ENCODE assay signal across 1 cellular context in the genomic region with DNA sequence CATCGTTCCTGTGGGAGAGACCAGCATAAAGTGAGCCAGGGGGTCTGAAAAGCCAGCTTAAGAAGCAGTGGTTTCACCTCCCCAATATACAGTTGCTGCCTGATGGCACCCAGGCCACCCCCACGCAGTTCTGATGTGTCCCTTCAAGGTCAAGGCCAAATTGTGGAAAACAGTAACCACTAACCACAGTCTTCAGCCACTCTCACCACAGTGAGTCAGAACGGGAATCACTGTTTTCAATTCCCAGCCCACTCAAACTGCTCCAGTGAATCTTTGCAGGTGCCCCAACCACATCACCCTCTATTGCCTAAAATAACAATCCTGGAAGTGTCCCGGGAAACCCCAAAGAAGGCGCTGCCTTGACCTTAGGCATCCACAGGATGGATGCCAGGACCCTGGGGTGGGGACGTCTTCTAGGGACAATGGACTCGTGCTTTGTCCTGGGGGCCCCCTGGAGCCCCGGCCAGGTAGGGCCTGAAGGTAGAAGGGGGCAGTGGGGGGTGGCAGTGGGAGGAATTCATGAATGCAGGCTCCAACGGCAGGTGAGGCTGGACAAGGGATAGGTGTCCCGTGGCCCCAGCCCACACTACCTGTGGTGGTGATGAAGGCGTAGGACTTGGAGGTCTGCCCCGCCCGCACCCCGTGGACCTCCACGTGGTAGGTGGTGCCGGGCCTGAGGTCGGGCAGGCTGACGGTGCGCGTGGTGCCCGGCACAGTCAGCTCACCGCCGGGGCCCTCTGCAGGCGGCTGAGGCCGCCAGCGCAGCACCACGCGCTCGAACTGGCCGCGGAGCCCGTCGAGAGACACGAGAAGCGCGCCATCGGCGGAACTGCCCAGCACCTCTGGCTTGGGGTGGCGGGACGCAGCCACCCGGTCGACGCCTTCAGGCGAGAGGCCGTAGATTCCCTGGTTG.
TF ChIP-seq lines count a peak whose summit lies in the region.

No MANE protein-coding gene starts in this region.

TF ChIP-seq in IMR-90, 13 proteins besides CTCF, POLR2A, EP300 and RAD21:
- TF ChIP-seq SMC3 (IDR thresholded peaks at IDR 0.05; ENCODE audit: low read depth, low read length) (no peak), RCOR1 (IDR thresholded peaks at IDR 0.05; ENCODE audit: insufficient replicate concordance, low read length) (peak; percentile 100), FOS (IDR thresholded peaks at IDR 0.05; ENCODE audit: low read depth, low read length) (peak; percentile 87), MXI1 (IDR thresholded peaks at IDR 0.05; ENCODE audit: borderline replicate concordance, low read depth, low read length) (0 out of 2 replicates have a peak, but pooled peaks have one; percentile 21), CHD1 (IDR thresholded peaks at IDR 0.05; ENCODE audit: low read depth, low read length) (no peak), BHLHE40 (IDR thresholded peaks at IDR 0.05; ENCODE audit: low read depth, low read length) (peak; percentile 87), MAZ (IDR thresholded peaks at IDR 0.05; ENCODE audit: borderline replicate concordance, low read depth, low read length) (peak; percentile 55)
- TF ChIP-seq, protein P1, sequence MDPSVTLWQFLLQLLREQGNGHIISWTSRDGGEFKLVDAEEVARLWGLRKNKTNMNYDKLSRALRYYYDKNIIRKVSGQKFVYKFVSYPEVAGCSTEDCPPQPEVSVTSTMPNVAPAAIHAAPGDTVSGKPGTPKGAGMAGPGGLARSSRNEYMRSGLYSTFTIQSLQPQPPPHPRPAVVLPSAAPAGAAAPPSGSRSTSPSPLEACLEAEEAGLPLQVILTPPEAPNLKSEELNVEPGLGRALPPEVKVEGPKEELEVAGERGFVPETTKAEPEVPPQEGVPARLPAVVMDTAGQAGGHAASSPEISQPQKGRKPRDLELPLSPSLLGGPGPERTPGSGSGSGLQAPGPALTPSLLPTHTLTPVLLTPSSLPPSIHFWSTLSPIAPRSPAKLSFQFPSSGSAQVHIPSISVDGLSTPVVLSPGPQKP (IDR thresholded peaks at IDR 0.05; ENCODE audit: borderline replicate concordance, low read depth, low read length): no peak
